Comparison of ENCODE assay signal across 8 cellular contexts in genomic region chr6:35727206-35727934, GRCh38. TPM values are rescaled to one million over a fixed set of nuclear protein-coding genes. Genes with fewer than 3 reads are reported as not detected.
A peak's percentile ranks its signal among the peaks of the same experiment; 100 is the strongest.
DNase-seq lines count a peak whose midpoint lies in the region; ATAC-seq and TF ChIP-seq lines count a peak whose summit lies in the region.

No MANE protein-coding gene starts in this region.

- H3K27ac Mint-ChIP-seq in activated naive CD8-positive, alpha-beta T cell treated with anti-CD3 and anti-CD28 coated beads, Interleukin-2, amount 10 ng/mL, durations not matched to agents 7 days and 5 days: peak overlapping the region; percentile 83
- H3K27ac Mint-ChIP-seq in glutamatergic neuron (ENCODE audit: unreplicated experiment) (peak overlapping the region; percentile 92), neural progenitor cell (peak overlapping the region; percentile 98)

- no peaks in the 10 kb centered on the region for H4K20me1 ChIP-seq in neural progenitor cell (ENCODE audit: low read depth)

- H3K79me2 ChIP-seq in neural progenitor cell (ENCODE audit: low read depth): no peaks in the 10 kb centered on the region

- H3K9me3 Mint-ChIP-seq in activated naive CD8-positive, alpha-beta T cell treated with anti-CD3 and anti-CD28 coated beads, Interleukin-2, amount 10 ng/mL, durations not matched to agents 7 days and 5 days: no peaks in the 10 kb centered on the region
- H3K9me3 Mint-ChIP-seq in glutamatergic neuron (ENCODE audit: unreplicated experiment): peaks cover 15% of the 10 kb centered on the region
- no peaks in the 10 kb centered on the region for H3K9me3 Mint-ChIP-seq in neural progenitor cell

- H3K9me3 ChIP-seq in neural progenitor cell (ENCODE audit: low read depth): no peaks in the 10 kb centered on the region

- POLR2A ChIA-PET in HEK293T (lab: Yijun Ruan, JAX): interaction anchor here (0.6 to 1.6 kb wide), 9 partner anchors 9 to 125 kb away, joined by 3 to 9 read pairs (median 3); partner anchors contain the start of gene FKBP5
- POLR2A ChIA-PET in activated naive CD8-positive, alpha-beta T cell treated with anti-CD3 and anti-CD28 coated beads, Interleukin-2, amount 10 ng/mL, durations not matched to agents 7 days and 5 days (lab: Charles Lee): interaction anchor here (0.6 to 3.1 kb wide), 11 partner anchors 9 to 431 kb away, joined by 3 to 25 read pairs (median 5); partner anchors contain the start of gene FKBP5

- H3K27me3 ChIP-seq in neural progenitor cell: peaks cover 11% of the 10 kb centered on the region

- CTCF ChIA-PET in HEK293T (lab: Yijun Ruan, JAX): interaction anchor here (2.3 kb wide), 1 partner anchor 9 kb away, joined by 11 read pairs; the partner anchor contains the start of gene ARMC12

- H3K4me2 ChIP-seq in neural progenitor cell: peak overlapping the region; percentile 100

- peaks cover 56% of the 10 kb centered on the region for H3K4me1 ChIP-seq in neural progenitor cell

- H3K4me3 Mint-ChIP-seq in activated naive CD8-positive, alpha-beta T cell treated with anti-CD3 and anti-CD28 coated beads, Interleukin-2, amount 10 ng/mL, durations not matched to agents 7 days and 5 days: peak overlapping the region; percentile 89
- H3K4me3 Mint-ChIP-seq in glutamatergic neuron (ENCODE audit: unreplicated experiment): peak overlapping the region; percentile 79
- peak overlapping the region; percentile 85 for H3K4me3 Mint-ChIP-seq in neural progenitor cell

- TF ChIP-seq CTCF in glutamatergic neuron (IDR thresholded peaks at IDR 0.05; ENCODE audit: partially characterized antibody, unreplicated experiment): no peak
- no peak for TF ChIP-seq CTCF in neural progenitor cell (IDR thresholded peaks at IDR 0.05)

- no peaks in the 10 kb centered on the region for H3K36me3 ChIP-seq in neural progenitor cell

- H3K9ac ChIP-seq in neural progenitor cell: peak overlapping the region; percentile 54

- peak; percentile 6 to 10 for ATAC-seq in activated CD4-positive, CD25-positive, alpha-beta regulatory T cell treated with anti-CD3 and anti-CD28 coated beads, Interleukin-2, amount 50 U/mL, for 24 hours
- ATAC-seq in activated naive CD8-positive, alpha-beta T cell treated with anti-CD3 and anti-CD28 coated beads, Interleukin-2, amount 10 ng/mL, durations not matched to agents 7 days and 5 days (ENCODE audit: low read depth): peak; percentile 6

- no peaks in the 10 kb centered on the region for H3K36me3 Mint-ChIP-seq in activated naive CD8-positive, alpha-beta T cell treated with anti-CD3 and anti-CD28 coated beads, Interleukin-2, amount 10 ng/mL, durations not matched to agents 7 days and 5 days
- H3K36me3 Mint-ChIP-seq in glutamatergic neuron (ENCODE audit: unreplicated experiment) (no peaks in the 10 kb centered on the region), neural progenitor cell (no peaks in the 10 kb centered on the region)

- no peaks in the 10 kb centered on the region for H3K27me3 Mint-ChIP-seq in activated naive CD8-positive, alpha-beta T cell treated with anti-CD3 and anti-CD28 coated beads, Interleukin-2, amount 10 ng/mL, durations not matched to agents 7 days and 5 days
- H3K27me3 Mint-ChIP-seq in glutamatergic neuron (ENCODE audit: unreplicated experiment) (peaks cover 5% of the 10 kb centered on the region), neural progenitor cell (ENCODE audit: insufficient read depth, low read depth) (peaks cover 10% of the 10 kb centered on the region)

- peak overlapping the region; percentile 88 for H3K4me3 ChIP-seq in neural progenitor cell

- DNase-seq in activated CD4-positive, CD25-positive, alpha-beta regulatory T cell (lab: John Stamatoyannopoulos, UW): no peak
- peak; percentile 63 for DNase-seq in HEK293T (ENCODE audit: extremely low spot score)
- DNase-seq in NCI-H2171 (lab: John Stamatoyannopoulos, UW): peak; percentile 91
- DNase-seq in activated naive CD8-positive, alpha-beta T cell treated with anti-CD3 and anti-CD28 coated beads, Interleukin-2, amount 10 ng/mL, durations not matched to agents 7 days and 5 days: no peak
- DNase-seq in glutamatergic neuron: peak; percentile 76
- peak; percentile 81 for DNase-seq in neural progenitor cell (ENCODE audit: low spot score)
- no peak for DNase-seq in cortex of kidney (lab: John Stamatoyannopoulos, UW)

- peak overlapping the region; percentile 80 for H2AFZ ChIP-seq in neural progenitor cell (replicated peaks)

- H3K4me1 Mint-ChIP-seq in activated naive CD8-positive, alpha-beta T cell treated with anti-CD3 and anti-CD28 coated beads, Interleukin-2, amount 10 ng/mL, durations not matched to agents 7 days and 5 days: peaks cover 55% of the 10 kb centered on the region
- H3K4me1 Mint-ChIP-seq in glutamatergic neuron (ENCODE audit: low read depth, unreplicated experiment): peaks cover 40% of the 10 kb centered on the region
- peaks cover 76% of the 10 kb centered on the region for H3K4me1 Mint-ChIP-seq in neural progenitor cell

- peak overlapping the region; percentile 33 for H3K27ac ChIP-seq in neural progenitor cell

- peaks cover 70% of the 10 kb centered on the region for H3F3A ChIP-seq in neural progenitor cell (ENCODE audit: low read depth)

TF ChIP-seq in HEK293T, 16 proteins besides CTCF, POLR2A, EP300 and RAD21:
- TF ChIP-seq NFRKB (IDR thresholded peaks at IDR 0.05): no peak
- TF ChIP-seq L3MBTL2 (conservative IDR thresholded peaks at IDR 0.05): peak; percentile 75
TF ChIP-seq in HEK293T: peak in this region for 1.

RNA-seq across cellular contexts. Expression of gene ARMC12, which starts 9.5 kb away (rescaled TPM):
- total RNA-seq in activated naive CD8-positive, alpha-beta T cell treated with anti-CD3 and anti-CD28 coated beads, Interleukin-2, amount 10 ng/mL, durations not matched to agents 7 days and 5 days: under 1 TPM; 0.85 to 0.97 TPM
- total RNA-seq in glutamatergic neuron (ENCODE audit: unreplicated experiment) (2.6 TPM), neural progenitor cell (ENCODE audit: low replicate concordance) (1.0 and 1.9 TPM in 2 replicates)

RNA-seq across cellular contexts. Expression of gene FKBP5, which starts 38.7 kb away (rescaled TPM):
- total RNA-seq in activated naive CD8-positive, alpha-beta T cell treated with anti-CD3 and anti-CD28 coated beads, Interleukin-2, amount 10 ng/mL, durations not matched to agents 7 days and 5 days: 10 to 100 TPM; 78.6 to 79.8 TPM
- total RNA-seq in glutamatergic neuron (ENCODE audit: unreplicated experiment) (10.6 TPM), neural progenitor cell (ENCODE audit: low replicate concordance) (19.8 and 20.9 TPM in 2 replicates)

RNA-seq across cellular contexts. Expression of gene CLPSL2, which starts 49.0 kb away (rescaled TPM):
- total RNA-seq in activated naive CD8-positive, alpha-beta T cell treated with anti-CD3 and anti-CD28 coated beads, Interleukin-2, amount 10 ng/mL, durations not matched to agents 7 days and 5 days: not detected
- total RNA-seq in glutamatergic neuron (ENCODE audit: unreplicated experiment) (not detected), neural progenitor cell (ENCODE audit: low replicate concordance) (1.4 TPM in 1 of 2 replicates, not detected in the other)

RNA-seq across cellular contexts. Expression of gene CLPSL1, which starts 53.4 kb away (rescaled TPM):
- not detected for total RNA-seq in activated naive CD8-positive, alpha-beta T cell treated with anti-CD3 and anti-CD28 coated beads, Interleukin-2, amount 10 ng/mL, durations not matched to agents 7 days and 5 days
- total RNA-seq in glutamatergic neuron (ENCODE audit: unreplicated experiment) (not detected), neural progenitor cell (ENCODE audit: low replicate concordance) (not detected in 2 replicates)

Comparison
In these comparisons a context has a peak if more than half of its experiments do, and no peak if none do; other contexts are left out.
1. DNase-seq: peak in HEK293T (single experiment), NCI-H2171 (single experiment), glutamatergic neuron (single experiment) and neural progenitor cell (single experiment); none in activated CD4-positive, CD25-positive, alpha-beta regulatory T cell (0 of 4), activated naive CD8-positive, alpha-beta T cell treated with anti-CD3 and anti-CD28 coated beads, Interleukin-2, amount 10 ng/mL, durations not matched to agents 7 days and 5 days (single experiment) and cortex of kidney (single experiment).
2. Peak in every context shown above with its lines, with median percentiles within 50 percentile points of each other: H3K27ac Mint-ChIP-seq and H3K4me3 Mint-ChIP-seq.